1 cellular context compared by ENCODE assay signal in the genomic region with DNA sequence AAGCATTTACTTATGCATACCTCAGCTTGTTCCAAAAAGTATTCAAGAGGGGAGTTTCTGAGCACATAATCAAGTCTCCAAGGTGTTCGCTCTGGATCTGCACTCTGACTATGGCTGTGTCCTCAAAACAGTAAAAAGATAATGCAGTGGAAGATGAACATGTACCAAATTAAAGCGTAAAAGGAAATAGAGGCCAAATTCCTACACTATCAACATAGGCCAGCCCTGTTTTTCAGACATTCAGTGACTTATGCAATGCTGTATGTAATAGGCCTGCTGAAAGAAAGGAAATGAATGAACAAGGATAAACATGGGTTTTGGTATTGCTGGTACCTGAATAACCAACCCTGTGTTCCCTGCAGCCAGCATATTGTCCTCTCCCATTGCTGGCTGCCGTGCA.
TF ChIP-seq lines count a peak whose summit lies in the region.

No MANE protein-coding gene starts in this region.

TF ChIP-seq in GM23338, 12 proteins besides CTCF, POLR2A, EP300 and RAD21:
- TF ChIP-seq, protein P1, sequence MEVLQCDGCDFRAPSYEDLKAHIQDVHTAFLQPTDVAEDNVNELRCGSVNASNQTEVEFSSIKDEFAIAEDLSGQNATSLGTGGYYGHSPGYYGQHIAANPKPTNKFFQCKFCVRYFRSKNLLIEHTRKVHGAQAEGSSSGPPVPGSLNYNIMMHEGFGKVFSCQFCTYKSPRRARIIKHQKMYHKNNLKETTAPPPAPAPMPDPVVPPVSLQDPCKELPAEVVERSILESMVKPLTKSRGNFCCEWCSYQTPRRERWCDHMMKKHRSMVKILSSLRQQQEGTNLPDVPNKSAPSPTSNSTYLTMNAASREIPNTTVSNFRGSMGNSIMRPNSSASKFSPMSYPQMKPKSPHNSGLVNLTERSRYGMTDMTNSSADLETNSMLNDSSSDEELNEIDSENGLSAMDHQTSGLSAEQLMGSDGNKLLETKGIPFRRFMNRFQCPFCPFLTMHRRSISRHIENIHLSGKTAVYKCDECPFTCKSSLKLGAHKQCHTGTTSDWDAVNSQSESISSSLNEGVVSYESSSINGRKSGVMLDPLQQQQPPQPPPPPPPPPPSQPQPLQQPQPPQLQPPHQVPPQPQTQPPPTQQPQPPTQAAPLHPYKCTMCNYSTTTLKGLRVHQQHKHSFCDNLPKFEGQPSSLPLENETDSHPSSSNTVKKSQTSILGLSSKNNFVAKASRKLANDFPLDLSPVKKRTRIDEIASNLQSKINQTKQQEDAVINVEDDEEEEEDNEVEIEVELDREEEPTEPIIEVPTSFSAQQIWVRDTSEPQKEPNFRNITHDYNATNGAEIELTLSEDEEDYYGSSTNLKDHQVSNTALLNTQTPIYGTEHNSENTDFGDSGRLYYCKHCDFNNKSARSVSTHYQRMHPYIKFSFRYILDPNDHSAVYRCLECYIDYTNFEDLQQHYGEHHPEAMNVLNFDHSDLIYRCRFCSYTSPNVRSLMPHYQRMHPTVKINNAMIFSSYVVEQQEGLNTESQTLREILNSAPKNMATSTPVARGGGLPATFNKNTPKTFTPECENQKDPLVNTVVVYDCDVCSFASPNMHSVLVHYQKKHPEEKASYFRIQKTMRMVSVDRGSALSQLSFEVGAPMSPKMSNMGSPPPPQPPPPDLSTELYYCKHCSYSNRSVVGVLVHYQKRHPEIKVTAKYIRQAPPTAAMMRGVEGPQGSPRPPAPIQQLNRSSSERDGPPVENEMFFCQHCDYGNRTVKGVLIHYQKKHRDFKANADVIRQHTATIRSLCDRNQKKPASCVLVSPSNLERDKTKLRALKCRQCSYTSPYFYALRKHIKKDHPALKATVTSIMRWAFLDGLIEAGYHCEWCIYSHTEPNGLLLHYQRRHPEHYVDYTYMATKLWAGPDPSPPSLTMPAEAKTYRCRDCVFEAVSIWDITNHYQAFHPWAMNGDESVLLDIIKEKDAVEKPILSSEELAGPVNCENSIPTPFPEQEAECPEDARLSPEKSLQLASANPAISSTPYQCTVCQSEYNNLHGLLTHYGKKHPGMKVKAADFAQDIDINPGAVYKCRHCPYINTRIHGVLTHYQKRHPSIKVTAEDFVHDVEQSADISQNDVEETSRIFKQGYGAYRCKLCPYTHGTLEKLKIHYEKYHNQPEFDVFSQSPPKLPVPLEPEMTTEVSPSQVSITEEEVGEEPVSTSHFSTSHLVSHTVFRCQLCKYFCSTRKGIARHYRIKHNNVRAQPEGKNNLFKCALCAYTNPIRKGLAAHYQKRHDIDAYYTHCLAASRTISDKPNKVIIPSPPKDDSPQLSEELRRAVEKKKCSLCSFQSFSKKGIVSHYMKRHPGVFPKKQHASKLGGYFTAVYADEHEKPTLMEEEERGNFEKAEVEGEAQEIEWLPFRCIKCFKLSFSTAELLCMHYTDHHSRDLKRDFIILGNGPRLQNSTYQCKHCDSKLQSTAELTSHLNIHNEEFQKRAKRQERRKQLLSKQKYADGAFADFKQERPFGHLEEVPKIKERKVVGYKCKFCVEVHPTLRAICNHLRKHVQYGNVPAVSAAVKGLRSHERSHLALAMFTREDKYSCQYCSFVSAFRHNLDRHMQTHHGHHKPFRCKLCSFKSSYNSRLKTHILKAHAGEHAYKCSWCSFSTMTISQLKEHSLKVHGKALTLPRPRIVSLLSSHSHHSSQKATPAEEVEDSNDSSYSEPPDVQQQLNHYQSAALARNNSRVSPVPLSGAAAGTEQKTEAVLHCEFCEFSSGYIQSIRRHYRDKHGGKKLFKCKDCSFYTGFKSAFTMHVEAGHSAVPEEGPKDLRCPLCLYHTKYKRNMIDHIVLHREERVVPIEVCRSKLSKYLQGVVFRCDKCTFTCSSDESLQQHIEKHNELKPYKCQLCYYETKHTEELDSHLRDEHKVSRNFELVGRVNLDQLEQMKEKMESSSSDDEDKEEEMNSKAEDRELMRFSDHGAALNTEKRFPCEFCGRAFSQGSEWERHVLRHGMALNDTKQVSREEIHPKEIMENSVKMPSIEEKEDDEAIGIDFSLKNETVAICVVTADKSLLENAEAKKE (CRISPR knock-in tag; IDR thresholded peaks at IDR 0.05), result no peak
- TF ChIP-seq NANOG (IDR thresholded peaks at IDR 0.05; ENCODE audit: borderline replicate concordance), result no peak
- TF ChIP-seq POLR2AphosphoS5 (IDR thresholded peaks at IDR 0.05; ENCODE audit: low read depth), result no peak
- TF ChIP-seq ZNF114 (CRISPR knock-in tag; IDR thresholded peaks at IDR 0.05), result no peak
- no peak for TF ChIP-seq REST (IDR thresholded peaks at IDR 0.05; ENCODE audit: unreplicated experiment)
- no peak for TF ChIP-seq EZH2phosphoT487 (IDR thresholded peaks at IDR 0.05; ENCODE audit: unreplicated experiment)
- TF ChIP-seq STAT1 (IDR thresholded peaks at IDR 0.05; ENCODE audit: unreplicated experiment), result no peak
- TF ChIP-seq JUNB (IDR thresholded peaks at IDR 0.05; ENCODE audit: unreplicated experiment), result no peak
- TF ChIP-seq ZNF331 (CRISPR knock-in tag; IDR thresholded peaks at IDR 0.05; ENCODE audit: low read depth), result no peak
